1 cellular context compared by ENCODE assay signal in the genomic region with DNA sequence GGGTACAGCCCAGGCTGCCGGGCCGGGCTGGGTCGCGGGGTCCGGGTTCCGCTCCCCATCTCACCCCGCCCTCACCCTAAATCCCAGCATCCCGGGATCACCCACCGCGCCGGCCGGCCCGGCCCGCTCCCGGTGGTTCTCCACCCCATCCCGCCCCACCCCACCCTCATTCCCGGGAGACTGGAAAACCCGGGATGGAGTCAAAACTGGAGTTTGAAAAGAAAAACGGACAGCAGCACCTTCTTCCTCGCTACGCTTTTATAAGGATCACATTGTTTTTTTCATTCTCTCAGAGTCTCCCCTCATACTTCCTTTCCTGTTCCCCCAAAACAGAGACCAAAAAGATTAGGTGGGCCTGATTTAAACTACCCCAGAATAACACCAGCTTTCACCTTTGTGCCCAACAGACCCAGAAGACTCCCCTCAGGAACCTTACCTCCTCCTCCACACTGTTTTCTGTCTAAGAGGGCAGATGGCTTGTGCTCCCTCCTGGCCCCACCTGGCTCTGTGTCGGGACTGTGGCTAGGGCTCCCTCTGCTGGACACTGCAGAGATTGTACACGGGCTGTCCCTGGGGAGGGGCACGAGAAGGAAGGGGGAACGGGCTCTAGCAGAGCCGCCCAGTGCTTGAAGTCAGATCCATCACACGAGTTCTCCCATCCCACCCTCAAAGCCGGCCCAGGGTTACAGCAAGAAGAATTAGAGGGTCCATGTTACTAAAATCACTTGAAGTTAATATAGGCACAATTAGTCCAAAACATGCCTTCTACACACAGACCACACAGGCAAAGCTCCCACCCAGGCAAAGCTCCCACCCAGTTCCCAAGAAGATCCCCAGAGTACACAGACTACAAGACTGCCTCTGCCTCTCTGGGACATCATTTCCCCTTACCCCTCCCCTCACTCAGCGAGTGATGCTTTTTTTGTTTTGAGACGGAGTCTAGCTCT.
TF ChIP-seq lines count a peak whose summit lies in the region.

No MANE protein-coding gene starts in this region.

TF ChIP-seq in HepG2, 621 proteins besides CTCF, POLR2A, EP300 and RAD21 (continued from another document and continues in another):
- TF ChIP-seq, protein P1, sequence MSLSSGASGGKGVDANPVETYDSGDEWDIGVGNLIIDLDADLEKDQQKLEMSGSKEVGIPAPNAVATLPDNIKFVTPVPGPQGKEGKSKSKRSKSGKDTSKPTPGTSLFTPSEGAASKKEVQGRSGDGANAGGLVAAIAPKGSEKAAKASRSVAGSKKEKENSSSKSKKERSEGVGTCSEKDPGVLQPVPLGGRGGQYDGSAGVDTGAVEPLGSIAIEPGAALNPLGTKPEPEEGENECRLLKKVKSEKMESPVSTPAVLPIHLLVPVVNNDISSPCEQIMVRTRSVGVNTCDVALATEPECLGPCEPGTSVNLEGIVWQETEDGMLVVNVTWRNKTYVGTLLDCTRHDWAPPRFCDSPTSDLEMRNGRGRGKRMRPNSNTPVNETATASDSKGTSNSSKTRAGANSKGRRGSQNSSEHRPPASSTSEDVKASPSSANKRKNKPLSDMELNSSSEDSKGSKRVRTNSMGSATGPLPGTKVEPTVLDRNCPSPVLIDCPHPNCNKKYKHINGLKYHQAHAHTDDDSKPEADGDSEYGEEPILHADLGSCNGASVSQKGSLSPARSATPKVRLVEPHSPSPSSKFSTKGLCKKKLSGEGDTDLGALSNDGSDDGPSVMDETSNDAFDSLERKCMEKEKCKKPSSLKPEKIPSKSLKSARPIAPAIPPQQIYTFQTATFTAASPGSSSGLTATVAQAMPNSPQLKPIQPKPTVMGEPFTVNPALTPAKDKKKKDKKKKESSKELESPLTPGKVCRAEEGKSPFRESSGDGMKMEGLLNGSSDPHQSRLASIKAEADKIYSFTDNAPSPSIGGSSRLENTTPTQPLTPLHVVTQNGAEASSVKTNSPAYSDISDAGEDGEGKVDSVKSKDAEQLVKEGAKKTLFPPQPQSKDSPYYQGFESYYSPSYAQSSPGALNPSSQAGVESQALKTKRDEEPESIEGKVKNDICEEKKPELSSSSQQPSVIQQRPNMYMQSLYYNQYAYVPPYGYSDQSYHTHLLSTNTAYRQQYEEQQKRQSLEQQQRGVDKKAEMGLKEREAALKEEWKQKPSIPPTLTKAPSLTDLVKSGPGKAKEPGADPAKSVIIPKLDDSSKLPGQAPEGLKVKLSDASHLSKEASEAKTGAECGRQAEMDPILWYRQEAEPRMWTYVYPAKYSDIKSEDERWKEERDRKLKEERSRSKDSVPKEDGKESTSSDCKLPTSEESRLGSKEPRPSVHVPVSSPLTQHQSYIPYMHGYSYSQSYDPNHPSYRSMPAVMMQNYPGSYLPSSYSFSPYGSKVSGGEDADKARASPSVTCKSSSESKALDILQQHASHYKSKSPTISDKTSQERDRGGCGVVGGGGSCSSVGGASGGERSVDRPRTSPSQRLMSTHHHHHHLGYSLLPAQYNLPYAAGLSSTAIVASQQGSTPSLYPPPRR (CRISPR knock-in tag; IDR thresholded peaks at IDR 0.05; ENCODE audit: borderline replicate concordance) = no peak
- TF ChIP-seq, protein P2, sequence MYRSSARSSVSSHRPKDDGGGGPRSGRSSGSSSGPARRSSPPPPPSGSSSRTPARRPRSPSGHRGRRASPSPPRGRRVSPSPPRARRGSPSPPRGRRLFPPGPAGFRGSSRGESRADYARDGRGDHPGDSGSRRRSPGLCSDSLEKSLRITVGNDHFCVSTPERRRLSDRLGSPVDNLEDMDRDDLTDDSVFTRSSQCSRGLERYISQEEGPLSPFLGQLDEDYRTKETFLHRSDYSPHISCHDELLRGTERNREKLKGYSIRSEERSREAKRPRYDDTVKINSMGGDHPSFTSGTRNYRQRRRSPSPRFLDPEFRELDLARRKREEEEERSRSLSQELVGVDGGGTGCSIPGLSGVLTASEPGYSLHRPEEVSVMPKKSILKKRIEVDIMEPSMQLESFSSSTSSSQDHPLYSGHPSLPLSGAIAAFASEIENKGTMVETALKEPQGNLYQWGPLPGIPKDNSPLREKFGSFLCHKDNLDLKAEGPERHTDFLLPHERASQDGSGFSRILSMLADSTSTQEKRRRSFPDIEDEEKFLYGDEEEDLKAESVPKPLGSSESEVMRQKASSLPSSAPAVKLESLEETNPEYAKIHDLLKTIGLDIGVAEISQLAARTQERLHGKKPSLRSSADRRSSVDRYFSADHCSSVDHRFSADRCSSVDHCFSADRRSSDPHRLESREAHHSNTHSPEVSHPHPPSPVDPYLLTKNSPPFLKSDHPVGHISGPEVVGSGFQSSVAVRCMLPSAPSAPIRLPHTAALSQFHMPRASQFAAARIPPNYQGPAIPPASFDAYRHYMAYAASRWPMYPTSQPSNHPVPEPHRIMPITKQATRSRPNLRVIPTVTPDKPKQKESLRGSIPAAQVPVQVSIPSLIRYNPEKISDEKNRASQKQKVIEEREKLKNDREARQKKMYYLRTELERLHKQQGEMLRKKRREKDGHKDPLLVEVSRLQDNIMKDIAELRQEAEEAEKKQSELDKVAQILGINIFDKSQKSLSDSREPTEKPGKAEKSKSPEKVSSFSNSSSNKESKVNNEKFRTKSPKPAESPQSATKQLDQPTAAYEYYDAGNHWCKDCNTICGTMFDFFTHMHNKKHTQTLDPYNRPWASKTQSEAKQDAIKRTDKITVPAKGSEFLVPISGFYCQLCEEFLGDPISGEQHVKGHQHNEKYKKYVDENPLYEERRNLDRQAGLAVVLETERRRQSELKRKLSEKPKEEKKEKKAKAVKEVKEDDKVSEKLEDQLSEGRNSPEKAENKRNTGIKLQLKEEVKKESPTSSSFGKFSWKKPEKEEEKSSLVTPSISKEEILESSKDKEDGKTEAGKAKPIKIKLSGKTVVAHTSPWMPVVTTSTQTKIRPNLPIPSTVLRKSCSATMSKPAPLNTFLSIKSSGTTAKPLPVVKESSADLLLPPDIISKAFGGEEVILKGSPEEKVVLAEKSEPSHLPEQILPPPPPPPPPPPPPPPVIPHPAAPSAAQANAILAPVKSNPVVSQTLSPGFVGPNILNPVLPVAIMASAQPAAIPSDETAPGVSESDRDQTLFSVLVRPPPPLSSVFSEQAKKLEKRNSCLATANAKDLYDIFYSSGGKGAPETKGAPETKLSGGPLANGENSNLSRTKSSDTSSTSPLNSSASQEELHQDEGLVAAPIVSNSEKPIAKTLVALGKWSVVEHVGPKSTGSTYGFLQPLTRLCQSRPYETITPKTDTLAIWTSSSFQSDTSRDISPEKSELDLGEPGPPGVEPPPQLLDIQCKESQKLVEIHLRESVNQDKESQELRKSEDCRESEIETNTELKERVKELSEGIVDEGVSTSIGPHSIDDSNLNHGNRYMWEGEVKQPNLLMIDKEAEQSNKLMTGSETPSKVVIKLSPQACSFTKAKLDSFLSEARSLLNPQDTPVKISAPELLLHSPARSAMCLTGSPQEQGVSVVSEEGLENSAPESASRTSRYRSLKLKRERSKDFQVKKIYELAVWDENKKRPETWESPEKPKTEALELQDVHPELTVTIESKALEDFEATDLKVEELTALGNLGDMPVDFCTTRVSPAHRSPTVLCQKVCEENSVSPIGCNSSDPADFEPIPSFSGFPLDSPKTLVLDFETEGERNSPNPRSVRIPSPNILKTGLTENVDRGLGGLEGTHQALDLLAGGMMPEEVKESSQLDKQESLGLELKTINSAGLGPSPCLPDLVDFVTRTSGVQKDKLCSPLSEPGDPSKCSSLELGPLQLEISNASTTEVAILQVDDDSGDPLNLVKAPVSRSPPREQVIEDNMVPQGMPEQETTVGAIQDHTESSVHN (CRISPR knock-in tag; IDR thresholded peaks at IDR 0.05) = no peak
- no peak for TF ChIP-seq ZNF17 (CRISPR knock-in tag; IDR thresholded peaks at IDR 0.05)
- TF ChIP-seq ZNF44 (CRISPR knock-in tag; IDR thresholded peaks at IDR 0.05) = no peak
- TF ChIP-seq ZNF780A (CRISPR knock-in tag; IDR thresholded peaks at IDR 0.05) = no peak
- TF ChIP-seq ZMYM2 (CRISPR knock-in tag; IDR thresholded peaks at IDR 0.05) = no peak
- no peak for TF ChIP-seq SOX6 (IDR thresholded peaks at IDR 0.05)
- peak; percentile 55 for TF ChIP-seq SOX6 (CRISPR knock-in tag; IDR thresholded peaks at IDR 0.05)
- no peak for TF ChIP-seq DPF2 (CRISPR knock-in tag; IDR thresholded peaks at IDR 0.05; ENCODE audit: borderline replicate concordance, low read depth)
- no peak for TF ChIP-seq THAP7 (CRISPR knock-in tag; IDR thresholded peaks at IDR 0.05)
- TF ChIP-seq ZNF235 (CRISPR knock-in tag; IDR thresholded peaks at IDR 0.05; ENCODE audit: borderline replicate concordance) = no peak
- no peak for TF ChIP-seq LBX2 (CRISPR knock-in tag; IDR thresholded peaks at IDR 0.05; ENCODE audit: borderline replicate concordance)
- TF ChIP-seq ZNF678 (CRISPR knock-in tag; IDR thresholded peaks at IDR 0.05) = no peak
- TF ChIP-seq ZNF484 (CRISPR knock-in tag; IDR thresholded peaks at IDR 0.05; ENCODE audit: borderline replicate concordance, low read depth) = no peak
- TF ChIP-seq ZNF772 (CRISPR knock-in tag; IDR thresholded peaks at IDR 0.05) = no peak
- TF ChIP-seq, protein P3, sequence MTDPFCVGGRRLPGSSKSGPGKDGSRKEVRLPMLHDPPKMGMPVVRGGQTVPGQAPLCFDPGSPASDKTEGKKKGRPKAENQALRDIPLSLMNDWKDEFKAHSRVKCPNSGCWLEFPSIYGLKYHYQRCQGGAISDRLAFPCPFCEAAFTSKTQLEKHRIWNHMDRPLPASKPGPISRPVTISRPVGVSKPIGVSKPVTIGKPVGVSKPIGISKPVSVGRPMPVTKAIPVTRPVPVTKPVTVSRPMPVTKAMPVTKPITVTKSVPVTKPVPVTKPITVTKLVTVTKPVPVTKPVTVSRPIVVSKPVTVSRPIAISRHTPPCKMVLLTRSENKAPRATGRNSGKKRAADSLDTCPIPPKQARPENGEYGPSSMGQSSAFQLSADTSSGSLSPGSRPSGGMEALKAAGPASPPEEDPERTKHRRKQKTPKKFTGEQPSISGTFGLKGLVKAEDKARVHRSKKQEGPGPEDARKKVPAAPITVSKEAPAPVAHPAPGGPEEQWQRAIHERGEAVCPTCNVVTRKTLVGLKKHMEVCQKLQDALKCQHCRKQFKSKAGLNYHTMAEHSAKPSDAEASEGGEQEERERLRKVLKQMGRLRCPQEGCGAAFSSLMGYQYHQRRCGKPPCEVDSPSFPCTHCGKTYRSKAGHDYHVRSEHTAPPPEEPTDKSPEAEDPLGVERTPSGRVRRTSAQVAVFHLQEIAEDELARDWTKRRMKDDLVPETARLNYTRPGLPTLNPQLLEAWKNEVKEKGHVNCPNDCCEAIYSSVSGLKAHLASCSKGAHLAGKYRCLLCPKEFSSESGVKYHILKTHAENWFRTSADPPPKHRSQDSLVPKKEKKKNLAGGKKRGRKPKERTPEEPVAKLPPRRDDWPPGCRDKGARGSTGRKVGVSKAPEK (CRISPR knock-in tag; IDR thresholded peaks at IDR 0.05; ENCODE audit: borderline replicate concordance) = no peak
- no peak for TF ChIP-seq ZNF549 (CRISPR knock-in tag; IDR thresholded peaks at IDR 0.05)
- no peak for TF ChIP-seq TFE3 (CRISPR knock-in tag; IDR thresholded peaks at IDR 0.05)
- TF ChIP-seq TCF12 (IDR thresholded peaks at IDR 0.05) = no peak
- no peak for TF ChIP-seq TCF12 (CRISPR knock-in tag; IDR thresholded peaks at IDR 0.05)
- no peak for TF ChIP-seq NR2F1 (CRISPR knock-in tag; IDR thresholded peaks at IDR 0.05)
- TF ChIP-seq, protein P4, sequence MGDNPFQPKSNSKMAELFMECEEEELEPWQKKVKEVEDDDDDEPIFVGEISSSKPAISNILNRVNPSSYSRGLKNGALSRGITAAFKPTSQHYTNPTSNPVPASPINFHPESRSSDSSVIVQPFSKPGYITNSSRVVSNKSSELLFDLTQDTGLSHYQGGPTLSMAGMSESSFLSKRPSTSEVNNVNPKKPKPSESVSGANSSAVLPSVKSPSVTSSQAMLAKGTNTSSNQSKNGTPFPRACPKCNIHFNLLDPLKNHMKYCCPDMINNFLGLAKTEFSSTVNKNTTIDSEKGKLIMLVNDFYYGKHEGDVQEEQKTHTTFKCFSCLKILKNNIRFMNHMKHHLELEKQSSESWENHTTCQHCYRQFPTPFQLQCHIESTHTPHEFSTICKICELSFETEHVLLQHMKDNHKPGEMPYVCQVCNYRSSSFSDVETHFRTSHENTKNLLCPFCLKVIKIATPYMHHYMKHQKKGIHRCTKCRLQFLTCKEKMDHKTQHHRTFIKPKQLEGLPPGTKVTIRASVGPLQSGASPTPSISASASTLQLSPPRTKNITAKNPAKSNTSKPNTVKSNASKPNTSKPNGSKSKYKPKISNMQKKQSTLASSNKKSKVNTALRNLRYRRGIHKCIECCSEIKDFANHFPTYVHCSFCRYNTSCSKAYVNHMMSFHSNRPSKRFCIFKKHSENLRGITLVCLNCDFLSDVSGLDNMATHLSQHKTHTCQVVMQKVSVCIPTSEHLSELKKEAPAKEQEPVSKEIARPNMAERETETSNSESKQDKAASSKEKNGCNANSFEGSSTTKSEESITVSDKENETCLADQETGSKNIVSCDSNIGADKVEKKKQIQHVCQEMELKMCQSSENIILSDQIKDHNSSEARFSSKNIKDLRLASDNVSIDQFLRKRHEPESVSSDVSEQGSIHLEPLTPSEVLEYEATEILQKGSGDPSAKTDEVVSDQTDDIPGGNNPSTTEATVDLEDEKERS (CRISPR knock-in tag; IDR thresholded peaks at IDR 0.05) = no peak
- TF ChIP-seq ZNF570 (CRISPR knock-in tag; IDR thresholded peaks at IDR 0.05; ENCODE audit: borderline replicate concordance) = no peak
- TF ChIP-seq NR3C1 (CRISPR knock-in tag; IDR thresholded peaks at IDR 0.05) = no peak
- no peak for TF ChIP-seq MYPOP (CRISPR knock-in tag; IDR thresholded peaks at IDR 0.05)
- no peak for TF ChIP-seq ZNF253 (CRISPR knock-in tag; IDR thresholded peaks at IDR 0.05; ENCODE audit: borderline replicate concordance)
